Comparison of ENCODE assay signal across 9 cellular contexts in genomic region chr16:8572919-8573724, GRCh38. TPM values are rescaled to one million over a fixed set of nuclear protein-coding genes. Genes with fewer than 3 reads are reported as not detected.
DNase-seq lines count a peak whose midpoint lies in the region; ATAC-seq, FAIRE-seq and TF ChIP-seq lines count a peak whose summit lies in the region.
"Had no signal": no experiment of that assay in that cellular context is flagged by ENCODE, and none has a peak within 500 bp of the region (broad histone marks: within the 10 kb centered on the region; RNA-seq: fewer than 3 reads in every experiment).

No MANE protein-coding gene starts in this region.

- in situ Hi-C loops in T47D (cut with HindIII; ENCODE audit: low pct_unique_long_range_greater_than_20kb, low sequenced_read_pairs): no loop called here

- FAIRE-seq in urothelium cell line (lab: Jason Lieb, UNC): no peak
- FAIRE-seq: GM18507 had no signal

- peak; percentile 59 for DNase-seq in activated CD4-positive, alpha-beta T cell treated with anti-CD3 and anti-CD28 coated beads, Interleukin-2, amount 10 ng/mL, durations not matched to agents 24 days and 14 days
- no peak for DNase-seq in activated CD4-positive, alpha-beta T cell treated with anti-CD3 and anti-CD28 coated beads for 4 hours
- DNase-seq in NAMALWA (ENCODE audit: low spot score) (peak; percentile 57), T47D (ENCODE audit: low read depth in 1 of 2, low spot score in 1 of 2) (peak; percentile 45 to 68), mucosa of descending colon (no peak), ascending aorta (ENCODE audit: low spot score in 2 of 2) (no peak), urothelium cell line (ENCODE audit: low spot score) (no peak)

- H3K36me3 ChIP-seq in mucosa of descending colon (ENCODE audit: low read depth): no peaks in the 10 kb centered on the region
- no peaks in the 10 kb centered on the region for H3K36me3 ChIP-seq in ascending aorta

- H3K4me1 Mint-ChIP-seq in activated CD4-positive, alpha-beta T cell treated with anti-CD3 and anti-CD28 coated beads, Interleukin-2, amount 10 ng/mL, durations not matched to agents 24 days and 14 days: peaks cover 1% of the 10 kb centered on the region

- intact Hi-C loops in activated CD4-positive, alpha-beta T cell treated with anti-CD3 and anti-CD28 coated beads, Interleukin-2, amount 10 ng/mL, durations not matched to agents 24 days and 14 days (cut with micrococcal nuclease): no loop called here
- intact Hi-C loops in mucosa of descending colon (cut with DNase I, micrococcal nuclease): no loop called here
- intact Hi-C loops in ascending aorta (cut with DNase I): no loop called here

- H3K27ac Mint-ChIP-seq in activated CD4-positive, alpha-beta T cell treated with anti-CD3 and anti-CD28 coated beads, Interleukin-2, amount 10 ng/mL, durations not matched to agents 24 days and 14 days: no peak overlapping the region

- no peak overlapping the region for H3K4me3 Mint-ChIP-seq in activated CD4-positive, alpha-beta T cell treated with anti-CD3 and anti-CD28 coated beads, Interleukin-2, amount 10 ng/mL, durations not matched to agents 24 days and 14 days

- peak; percentile 30 for ATAC-seq in mucosa of descending colon
- ATAC-seq in GM18858 (IDR thresholded peaks at IDR 0.05; ENCODE audit: unreplicated experiment): no peak

- no peaks in the 10 kb centered on the region for H3K9me3 ChIP-seq in mucosa of descending colon
- H3K9me3 ChIP-seq in ascending aorta: no peaks in the 10 kb centered on the region

- H3K4me1 ChIP-seq in mucosa of descending colon (ENCODE audit: low read depth): peaks cover 3% of the 10 kb centered on the region
- H3K4me1 ChIP-seq in ascending aorta: peaks cover 0 to 8% of the 10 kb centered on the region in 2 donors

- TF ChIP-seq CTCF in mucosa of descending colon (IDR thresholded peaks at IDR 0.05) (peak; percentile 9), ascending aorta (IDR thresholded peaks at IDR 0.05) (peak in 1 of 3 experiments; percentile 21)

- H3K27me3 ChIP-seq in ascending aorta: no peaks in the 10 kb centered on the region

- H3K36me3 Mint-ChIP-seq in activated CD4-positive, alpha-beta T cell treated with anti-CD3 and anti-CD28 coated beads, Interleukin-2, amount 10 ng/mL, durations not matched to agents 24 days and 14 days (ENCODE audit: low read depth): no peaks in the 10 kb centered on the region

- peaks cover 6% of the 10 kb centered on the region for H3K27me3 Mint-ChIP-seq in activated CD4-positive, alpha-beta T cell treated with anti-CD3 and anti-CD28 coated beads, Interleukin-2, amount 10 ng/mL, durations not matched to agents 24 days and 14 days

- H3K27ac ChIP-seq in ascending aorta: no peak overlapping the region

- no peak overlapping the region for H3K4me3 ChIP-seq in mucosa of descending colon
- no peak overlapping the region for H3K4me3 ChIP-seq in ascending aorta

- H3K9me3 Mint-ChIP-seq in activated CD4-positive, alpha-beta T cell treated with anti-CD3 and anti-CD28 coated beads, Interleukin-2, amount 10 ng/mL, durations not matched to agents 24 days and 14 days: no peaks in the 10 kb centered on the region

RNA-seq across cellular contexts. Expression of gene TMEM114, which starts 17.2 kb away (rescaled TPM):
- not detected in 2 replicates for total RNA-seq in activated CD4-positive, alpha-beta T cell treated with anti-CD3 and anti-CD28 coated beads, Interleukin-2, amount 10 ng/mL, durations not matched to agents 24 days and 14 days
- under 1 TPM in 1 of 3 donors, not detected in 2; 0.60 TPM for total RNA-seq in mucosa of descending colon
- total RNA-seq in ascending aorta: not detected

RNA-seq across cellular contexts. Expression of gene METTL22, which starts 48.4 kb away (rescaled TPM):
- 36.2 and 38.4 TPM in 2 replicates for total RNA-seq in activated CD4-positive, alpha-beta T cell treated with anti-CD3 and anti-CD28 coated beads, Interleukin-2, amount 10 ng/mL, durations not matched to agents 24 days and 14 days
- total RNA-seq in mucosa of descending colon: 10 to 100 TPM; 24.1 to 41.0 (median 30.8) TPM
- total RNA-seq in ascending aorta: 31.7 TPM

Comparison
In these comparisons a context has a peak if more than half of its experiments do, and no peak if none do; other contexts are left out.
1. DNase-seq: peak in activated CD4-positive, alpha-beta T cell treated with anti-CD3 and anti-CD28 coated beads, Interleukin-2, amount 10 ng/mL, durations not matched to agents 24 days and 14 days (single experiment), NAMALWA (single experiment) and T47D (2 of 2); none in activated CD4-positive, alpha-beta T cell treated with anti-CD3 and anti-CD28 coated beads for 4 hours (0 of 2), mucosa of descending colon (0 of 3), ascending aorta (0 of 2) and urothelium cell line (single experiment).